Comparison of ENCODE assay signal across 8 cellular contexts in the genomic region with DNA sequence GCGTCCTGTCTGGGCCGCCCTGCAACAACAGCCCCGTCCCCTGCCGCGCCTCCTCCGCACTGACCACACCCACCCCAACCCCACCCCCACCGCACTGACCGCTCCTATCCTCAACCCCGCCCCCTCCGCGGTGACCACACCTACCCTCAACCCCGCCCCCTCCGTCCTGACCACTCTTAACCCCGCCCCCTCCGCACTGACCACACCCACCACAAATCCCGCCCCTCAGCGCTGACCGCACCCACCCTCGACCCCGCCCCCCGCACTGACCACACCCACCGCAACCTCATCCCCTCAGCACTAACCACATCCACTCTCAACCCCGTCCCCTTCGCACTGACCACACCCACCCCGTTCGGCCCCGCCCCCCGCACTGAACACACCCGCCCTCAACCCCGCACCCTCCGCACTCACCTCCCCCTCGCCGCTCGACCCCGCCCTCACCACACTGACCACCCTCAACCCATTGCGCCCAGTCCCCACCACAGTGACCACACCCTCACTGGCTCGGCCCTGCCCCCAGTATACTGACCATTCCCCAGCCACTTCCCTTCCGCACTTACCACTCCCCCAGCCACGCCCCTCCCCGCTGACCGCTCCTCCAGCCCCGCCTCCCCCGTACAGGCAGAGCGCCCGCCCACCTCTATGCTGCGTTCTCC. TPM values are rescaled to one million over a fixed set of nuclear protein-coding genes. Genes with fewer than 3 reads are reported as not detected.
DNase-seq lines count a peak whose midpoint lies in the region; ATAC-seq, FAIRE-seq and TF ChIP-seq lines count a peak whose summit lies in the region.

No MANE protein-coding gene starts in this region.

- CTCF ChIA-PET in activated B cell treated with CpG ODN at 0.5 μM for 24 hours (lab: Charles Lee), result no interaction called here

- H3K4me1 ChIP-seq in BLaER1 (peaks cover 88% of the 10 kb centered on the region), MM.1S (ENCODE audit: low read length) (peaks cover 7% of the 10 kb centered on the region; the same call in 1 of the 2 replicates), smooth muscle cell (ENCODE audit: low read depth) (no peaks in the 10 kb centered on the region)

- peaks cover 49% of the 10 kb centered on the region for H3K4me1 Mint-ChIP-seq in activated B cell treated with CpG ODN at 0.5 μM for 24 hours

- H2AFZ ChIP-seq in MM.1S (ENCODE audit: low read length), result peak overlapping the region; percentile 86
- H2AFZ ChIP-seq in smooth muscle cell (ENCODE audit: low read depth), result peak overlapping the region; percentile 91

- no peaks in the 10 kb centered on the region for H3K9me3 Mint-ChIP-seq in activated B cell treated with CpG ODN at 0.5 μM for 24 hours

- H3K36me3 Mint-ChIP-seq in activated B cell treated with CpG ODN at 0.5 μM for 24 hours (ENCODE audit: low read depth), result no peaks in the 10 kb centered on the region

- H3F3A ChIP-seq in MM.1S (ENCODE audit: insufficient read depth, low read length), result no peaks in the 10 kb centered on the region
- no peaks in the 10 kb centered on the region for H3F3A ChIP-seq in smooth muscle cell (ENCODE audit: low read depth)

- FAIRE-seq in bronchial epithelial cell (lab: Jason Lieb, UNC), result no peak

- peak overlapping the region; percentile 97 for H3K4me2 ChIP-seq in BLaER1
- peak overlapping the region; percentile 92 for H3K4me2 ChIP-seq in MM.1S (ENCODE audit: low read depth, low read length)
- H3K4me2 ChIP-seq in smooth muscle cell, result peak overlapping the region; percentile 98

- H3K27me3 Mint-ChIP-seq in activated B cell treated with CpG ODN at 0.5 μM for 24 hours, result no peaks in the 10 kb centered on the region

- H4K20me1 ChIP-seq in BLaER1, result no peaks in the 10 kb centered on the region
- no peaks in the 10 kb centered on the region for H4K20me1 ChIP-seq in MM.1S (ENCODE audit: insufficient read depth, low read length)
- H4K20me1 ChIP-seq in smooth muscle cell (ENCODE audit: low read depth), result no peaks in the 10 kb centered on the region

- no peaks in the 10 kb centered on the region for H3K9me2 ChIP-seq in MM.1S (replicated peaks; ENCODE audit: insufficient read depth, low read length)

- peak; percentile 45 for ATAC-seq in GM21528 (IDR thresholded peaks at IDR 0.05; ENCODE audit: low FRiP score, unreplicated experiment)
- peak; percentile 74 for ATAC-seq in activated B cell treated with CpG ODN at 0.5 μM for 24 hours (ENCODE audit: low read depth)

- H3K79me2 ChIP-seq in MM.1S (ENCODE audit: low read length), result no peaks in the 10 kb centered on the region
- H3K79me2 ChIP-seq in smooth muscle cell (ENCODE audit: low read depth), result no peaks in the 10 kb centered on the region

- TF ChIP-seq CTCF in MM.1S (IDR thresholded peaks at IDR 0.05; ENCODE audit: low read length) (no peak), activated B cell treated with CpG ODN at 0.5 μM for 24 hours (IDR thresholded peaks at IDR 0.05) (no peak), bronchial epithelial cell (IDR thresholded peaks at IDR 0.05; ENCODE audit: insufficient read depth, low read length, severe bottlenecking) (no peak), smooth muscle cell (IDR thresholded peaks at IDR 0.05; ENCODE audit: borderline replicate concordance, insufficient read depth, poor library complexity, severe bottlenecking) (no peak)

- peak; percentile 79 for DNase-seq in MM.1S
- DNase-seq in activated B cell treated with CpG ODN at 0.5 μM for 24 hours, result peak; percentile 67
- DNase-seq in bronchial epithelial cell (ENCODE audit: low read depth), result peak; percentile 74
- peak; percentile 25 for DNase-seq in inferior parietal cortex (ENCODE audit: extremely low spot score)
- peak; percentile 97 for DNase-seq in smooth muscle cell (lab: John Stamatoyannopoulos, UW; ENCODE audit: unreplicated experiment)
- DNase-seq in NCI-H1105 (lab: John Stamatoyannopoulos, UW), result no peak

- POLR2A ChIA-PET in activated B cell treated with CpG ODN at 0.5 μM for 24 hours (lab: Charles Lee), result no interaction called here

- H3K4me3 Mint-ChIP-seq in activated B cell treated with CpG ODN at 0.5 μM for 24 hours, result peak overlapping the region; percentile 81

- peak overlapping the region; percentile 74 for H3K4me3 ChIP-seq in BLaER1
- H3K4me3 ChIP-seq in MM.1S (ENCODE audit: low read length), result peak overlapping the region; percentile 72
- peak overlapping the region; percentile 69 for H3K4me3 ChIP-seq in bronchial epithelial cell (ENCODE audit: low read depth, low read length)
- peak overlapping the region; percentile 71 for H3K4me3 ChIP-seq in smooth muscle cell

- H3K27ac Mint-ChIP-seq in activated B cell treated with CpG ODN at 0.5 μM for 24 hours, result peak overlapping the region; percentile 24

- no peaks in the 10 kb centered on the region for H3K36me3 ChIP-seq in BLaER1
- no peaks in the 10 kb centered on the region for H3K36me3 ChIP-seq in MM.1S (replicated peaks; ENCODE audit: insufficient read depth, low read length)
- no peaks in the 10 kb centered on the region for H3K36me3 ChIP-seq in bronchial epithelial cell (ENCODE audit: control insufficient read depth, insufficient read depth, low read length)
- no peaks in the 10 kb centered on the region for H3K36me3 ChIP-seq in smooth muscle cell (ENCODE audit: low read depth)

- 0% methylated on average over 2 of the region's 46 CpGs for WGBS in smooth muscle cell (ENCODE audit: low lambda C conversion rate)

- no peaks in the 10 kb centered on the region for H3K9me3 ChIP-seq in BLaER1
- no peaks in the 10 kb centered on the region for H3K9me3 ChIP-seq in MM.1S (replicated peaks; ENCODE audit: insufficient read depth, low read length)
- no peaks in the 10 kb centered on the region for H3K9me3 ChIP-seq in smooth muscle cell (replicated peaks; ENCODE audit: low read depth)

- intact Hi-C loops in activated B cell treated with CpG ODN at 0.5 μM for 24 hours (cut with micrococcal nuclease), result loop anchor here (1.0 to 10.0 kb wide), 9 partner anchors 68 to 408 kb away; a partner anchor contains a TSS

- H3K27me3 ChIP-seq in BLaER1 (no peaks in the 10 kb centered on the region), MM.1S (replicated peaks; ENCODE audit: insufficient read depth, low read length) (peaks cover 19% of the 10 kb centered on the region), bronchial epithelial cell (ENCODE audit: control insufficient read depth, insufficient read depth, low read length) (no peaks in the 10 kb centered on the region), smooth muscle cell (ENCODE audit: low read depth) (no peaks in the 10 kb centered on the region)

- H3K27ac ChIP-seq in BLaER1 (peak overlapping the region; percentile 99), MM.1S (ENCODE audit: low read length) (no peak overlapping the region), smooth muscle cell (ENCODE audit: low read depth) (peak overlapping the region; percentile 45)

- peak overlapping the region; percentile 83 for H3K9ac ChIP-seq in BLaER1
- peak overlapping the region; percentile 21; the same call in 1 of the 2 replicates for H3K9ac ChIP-seq in MM.1S (ENCODE audit: low read length)
- H3K9ac ChIP-seq in smooth muscle cell (ENCODE audit: low read depth), result peak overlapping the region; percentile 64

RNA-seq across cellular contexts. Expression of a gene that starts 8.2 kb away (rescaled TPM):
- total RNA-seq in activated B cell treated with CpG ODN at 0.5 μM for 24 hours (0.58 and 0.83 TPM in 2 replicates), bronchial epithelial cell (under 0.01 TPM in 1 of 2 replicates, not detected in the other), smooth muscle cell (0.04 and 2.1 TPM in 2 replicates)
- polyA plus RNA-seq in smooth muscle cell, result 1.2 and 2.2 TPM in 2 replicates

Comparison
In these comparisons a context has a peak if more than half of its experiments do, and no peak if none do; other contexts are left out.
1. H3K9ac ChIP-seq: peak in every context shown above with its lines; median percentile 83 in BLaER1; 64 in smooth muscle cell; 21 in MM.1S.